Comparison of ENCODE assay signal across 9 cellular contexts in genomic region chr7:91266067-91266930, GRCh38. TPM values are rescaled to one million over a fixed set of nuclear protein-coding genes. Genes with fewer than 3 reads are reported as not detected.
DNase-seq lines count a peak whose midpoint lies in the region; ATAC-seq and TF ChIP-seq lines count a peak whose summit lies in the region.
"Had no signal": no experiment of that assay in that cellular context is flagged by ENCODE, and none has a peak within 500 bp of the region (broad histone marks: within the 10 kb centered on the region; RNA-seq: fewer than 3 reads in every experiment).

No MANE protein-coding gene starts in this region.

- H3K27me3 ChIP-seq in SK-N-SH (ENCODE audit: insufficient read depth) (no peaks in the 10 kb centered on the region), layer of hippocampus (ENCODE audit: control insufficient read depth, insufficient read depth, low read length) (no peaks in the 10 kb centered on the region), suprapubic skin (no peaks in the 10 kb centered on the region)

- no peak for TF ChIP-seq POLR2A in suprapubic skin (IDR thresholded peaks at IDR 0.05)

- no peak overlapping the region for H2AFZ ChIP-seq in SK-N-SH (ENCODE audit: low read depth)

- H3K79me2 ChIP-seq in SK-N-SH (ENCODE audit: insufficient read depth) = peaks cover 9% of the 10 kb centered on the region

- BruUV-seq in MCF 10A (replicated peaks; lab: Mats Ljungman, UMichigan) = no TSS peak

- intact Hi-C loops in MCF 10A (cut with micrococcal nuclease) = loop anchor here (5.0 kb wide), 1 partner anchor 159 kb away; no protein-coding TSS in a partner anchor

- peak overlapping the region; percentile 79 to 92; a peak in 2 of 4 replicates for H3K4me3 ChIP-seq in SK-N-SH (ENCODE audit: low read depth in 2 of 2, low read length in 1 of 2)
- H3K4me3 ChIP-seq in suprapubic skin = peak overlapping the region; percentile 90

- no peaks in the 10 kb centered on the region for H4K20me1 ChIP-seq in SK-N-SH (ENCODE audit: insufficient read depth)

- no peaks in the 10 kb centered on the region for H3K27me3 Mint-ChIP-seq in MCF 10A (ENCODE audit: insufficient read depth, unreplicated experiment)

- no peak overlapping the region for H3K27ac ChIP-seq in SK-N-SH (ENCODE audit: low read depth in 2 of 2, low read length in 1 of 2)
- H3K27ac ChIP-seq in layer of hippocampus (ENCODE audit: low read depth, low read length) = peak overlapping the region; percentile 78
- H3K27ac ChIP-seq in suprapubic skin = peak overlapping the region; percentile 98

- TF ChIP-seq RAD21 in SK-N-SH (IDR thresholded peaks at IDR 0.05; ENCODE audit: low read length) = no peak

- H3K4me1 Mint-ChIP-seq in MCF 10A (ENCODE audit: insufficient read depth, unreplicated experiment) = peaks cover 20% of the 10 kb centered on the region

- no peak overlapping the region for H3K9ac ChIP-seq in SK-N-SH

- ATAC-seq in SK-N-SH treated with all-trans-retinoic acid at 6 μM for 48 hours (no peak), HG02798 (IDR thresholded peaks at IDR 0.05; ENCODE audit: poor library complexity, unreplicated experiment) (no peak)

- no peak for TF ChIP-seq CTCF in SK-N-SH (IDR thresholded peaks at IDR 0.05)
- no peak for TF ChIP-seq CTCF in MCF 10A (IDR thresholded peaks at IDR 0.05; ENCODE audit: unreplicated experiment)
- TF ChIP-seq CTCF in suprapubic skin (IDR thresholded peaks at IDR 0.05) = no peak

- CTCF ChIA-PET in SK-N-SH (lab: Yijun Ruan, JAX) = interaction anchor here (0.6 to 3.0 kb wide), 10 partner anchors 19 to 518 kb away, joined by 3 to 16 read pairs (median 6); no protein-coding TSS in a partner anchor
- CTCF ChIA-PET in MCF 10A (lab: Yijun Ruan, JAX) = interaction anchor here (0.6 to 1.8 kb wide), 10 partner anchors 16 to 519 kb away, joined by 3 to 6 read pairs (median 3); no protein-coding TSS in a partner anchor

- no peaks in the 10 kb centered on the region for H3K9me3 Mint-ChIP-seq in MCF 10A (ENCODE audit: unreplicated experiment)

- no peaks in the 10 kb centered on the region for H3K9me3 ChIP-seq in SK-N-SH
- no peaks in the 10 kb centered on the region for H3K9me3 ChIP-seq in suprapubic skin

- H3K36me3 Mint-ChIP-seq in MCF 10A (ENCODE audit: insufficient read depth, unreplicated experiment) = peaks cover 20% of the 10 kb centered on the region

- POLR2A ChIA-PET in SK-N-SH (lab: Yijun Ruan, JAX) (no interaction called here), MCF 10A (lab: Yijun Ruan, JAX) (interaction anchor here (0.6 to 2.0 kb wide), 6 partner anchors 16 to 450 kb away, joined by 3 to 15 read pairs (median 3); no protein-coding TSS in a partner anchor)

- H3K36me3 ChIP-seq in SK-N-SH (replicated peaks in 1 of 2; ENCODE audit: control insufficient read depth in 1 of 2, insufficient read depth in 2 of 2, low read length in 1 of 2) (peaks cover 0 to 4% of the 10 kb centered on the region in 2 experiments), suprapubic skin (no peaks in the 10 kb centered on the region)

- 97% methylated on average over 50 of the region's 58 CpGs for WGBS in SK-N-SH (ENCODE audit: low lambda C conversion rate)
- WGBS in suprapubic skin = 76% methylated on average over 43 of the region's 58 CpGs

- no peaks in the 10 kb centered on the region for H3K9me2 ChIP-seq in SK-N-SH

- peaks cover 10% of the 10 kb centered on the region for H3F3A ChIP-seq in SK-N-SH (replicated peaks; ENCODE audit: insufficient read depth)

- peak overlapping the region; percentile 83 for H3K4me3 Mint-ChIP-seq in MCF 10A (ENCODE audit: unreplicated experiment)

- H3K27ac Mint-ChIP-seq in MCF 10A (ENCODE audit: low read depth, unreplicated experiment) = no peak overlapping the region

- DNase-seq in SK-N-SH (peak; percentile 30), MCF 10A (ENCODE audit: unreplicated experiment) (no peak), suprapubic skin (ENCODE audit: low spot score in 2 of 2) (peak in 1 of 2 donors; percentile 68), GM03348 (ENCODE audit: low spot score) (no peak), NCI-H1092 treated with DMSO at 0.1 percent for 48 hours (lab: John Stamatoyannopoulos, UW) (no peak)
- DNase-seq: ACHN had no signal

- H3K4me2 ChIP-seq in SK-N-SH = peak overlapping the region; percentile 91

- peaks cover 5 to 31% of the 10 kb centered on the region in 2 experiments; a peak in 3 of 4 replicates for H3K4me1 ChIP-seq in SK-N-SH (ENCODE audit: control insufficient read depth in 1 of 2, insufficient read depth in 2 of 2, low read depth in 1 of 2, low read length in 1 of 2)
- H3K4me1 ChIP-seq in suprapubic skin = peaks cover 39% of the 10 kb centered on the region

- no peak for TF ChIP-seq EP300 in SK-N-SH (IDR thresholded peaks at IDR 0.05; ENCODE audit: borderline replicate concordance in 1 of 2, low read depth in 1 of 2, low read length in 1 of 2)
- no peak for TF ChIP-seq EP300 in suprapubic skin (IDR thresholded peaks at IDR 0.05)

TF ChIP-seq in SK-N-SH, 30 proteins besides CTCF, POLR2A, EP300 and RAD21:
- TF ChIP-seq TAF1 (IDR thresholded peaks at IDR 0.05; ENCODE audit: borderline replicate concordance, low read depth, low read length) = no peak
- TF ChIP-seq FOXJ3 (CRISPR knock-in tag; IDR thresholded peaks at IDR 0.05) = no peak
- TF ChIP-seq FOXM1 (IDR thresholded peaks at IDR 0.05; ENCODE audit: low read depth) = no peak
- TF ChIP-seq RXRA (IDR thresholded peaks at IDR 0.05; ENCODE audit: borderline replicate concordance, low read depth) = no peak
- no peak for TF ChIP-seq NFIC (IDR thresholded peaks at IDR 0.05; ENCODE audit: borderline replicate concordance)

TF ChIP-seq in SK-N-SH treated with all-trans-retinoic acid at 6 μM for 48 hours, 23 proteins besides CTCF, POLR2A, EP300 and RAD21:
- TF ChIP-seq TCF4 (CRISPR knock-in tag; IDR thresholded peaks at IDR 0.05; ENCODE audit: borderline replicate concordance) (no peak), ZC3H10 (CRISPR knock-in tag; IDR thresholded peaks at IDR 0.05) (no peak), PPARA (CRISPR knock-in tag; IDR thresholded peaks at IDR 0.05; ENCODE audit: borderline replicate concordance) (no peak), BACH2 (CRISPR knock-in tag; IDR thresholded peaks at IDR 0.05; ENCODE audit: borderline replicate concordance) (no peak), RARB (CRISPR knock-in tag; IDR thresholded peaks at IDR 0.05) (no peak), CREB5 (CRISPR knock-in tag; IDR thresholded peaks at IDR 0.05; ENCODE audit: low read depth) (no peak), CSDC2 (CRISPR knock-in tag; IDR thresholded peaks at IDR 0.05) (no peak), ZFP3 (CRISPR knock-in tag; IDR thresholded peaks at IDR 0.05) (no peak), ESRRG (CRISPR knock-in tag; IDR thresholded peaks at IDR 0.05) (no peak), TOX (CRISPR knock-in tag; IDR thresholded peaks at IDR 0.05; ENCODE audit: borderline replicate concordance) (no peak), ZNF70 (CRISPR knock-in tag; IDR thresholded peaks at IDR 0.05) (no peak)
TF ChIP-seq in SK-N-SH treated with all-trans-retinoic acid at 6 μM for 48 hours: peak in this region for 0.

RNA-seq across cellular contexts. Expression of gene FZD1, which starts 2.1 kb away (rescaled TPM):
- 3.3 and 3.8 TPM in 2 replicates for polyA plus RNA-seq in SK-N-SH (2012; rRNA removed)
- 2.3 and 3.5 TPM in 2 replicates for polyA plus RNA-seq in SK-N-SH (2012; cell fraction: cytosol; rRNA removed)
- polyA plus RNA-seq in SK-N-SH (2012; cell fraction: nucleus; rRNA removed) = 1.8 and 2.4 TPM in 2 replicates
- total RNA-seq in MCF 10A (2022) (3.3 and 4.4 TPM in 2 replicates), suprapubic skin (10 to 100 TPM; 23.1 to 43.4 (median 34.9) TPM)

Comparison
In these comparisons a context has a peak if more than half of its experiments do, and no peak if none do; other contexts are left out.
1. H3K27ac ChIP-seq: peak in layer of hippocampus (single experiment) and suprapubic skin (single experiment); none in SK-N-SH (0 of 2).